Comparison of ENCODE assay signal across 17 cellular contexts in genomic region chr4:24209891-24210290, GRCh38.
"Had no signal": no experiment of that assay in that cellular context is flagged by ENCODE, and none has a peak within 500 bp of the region (broad histone marks: within the 10 kb centered on the region; RNA-seq: fewer than 3 reads in every experiment).

No MANE protein-coding gene starts in this region.

- H3K4me3 ChIP-seq: cardiac muscle cell, colonic mucosa, gastroesophageal sphincter, heart right ventricle, SK-N-MC, skin epidermis had no signal

- H3K9me3 ChIP-seq: colonic mucosa, gastroesophageal sphincter, heart right ventricle had no signal

- H3K27ac Mint-ChIP-seq: memory B cell; naive thymus-derived CD8-positive, alpha-beta T cell had no signal

- H3K4me1 Mint-ChIP-seq: memory B cell; naive thymus-derived CD8-positive, alpha-beta T cell had no signal

- H3K4me1 ChIP-seq: colonic mucosa, gastroesophageal sphincter had no signal

- H3K27ac ChIP-seq: cardiac muscle cell, colonic mucosa, gastroesophageal sphincter, SK-N-MC had no signal

- H3K27me3 Mint-ChIP-seq: memory B cell had no signal

- H3K4me3 Mint-ChIP-seq: memory B cell; naive thymus-derived CD8-positive, alpha-beta T cell had no signal

- H3K27me3 ChIP-seq: cardiac muscle cell, colonic mucosa, gastroesophageal sphincter, heart right ventricle had no signal

- H3K36me3 Mint-ChIP-seq: memory B cell; naive thymus-derived CD8-positive, alpha-beta T cell had no signal

- DNase-seq: activated naive CD4-positive, alpha-beta T cell treated with Interleukin-2 at 50 U/mL for 16 hours; activated T-cell treated with anti-CD3 and anti-CD28 coated beads for 4 hours; colonic mucosa; effector CD4-positive, alpha-beta T cell; naive thymus-derived CD8-positive, alpha-beta T cell; retina; stimulated activated CD4-positive, alpha-beta T cell treated with anti-CD3 and anti-CD28 coated beads, Interleukin-4, amount 100 ng/mL, for 4 hours; stimulated activated CD8-positive, alpha-beta memory T cell treated with anti-CD3 and anti-CD28 coated beads, Interleukin-4, amount 100 ng/mL, for 48 hours; stimulated activated naive CD4-positive, alpha-beta T cell treated with Interleukin-2 at 50 U/mL for 16 hours; T-helper 9 cell had no signal

- H3K36me3 ChIP-seq: cardiac muscle cell, colonic mucosa, gastroesophageal sphincter, heart right ventricle had no signal

- ATAC-seq: activated CD4-positive, CD25-positive, alpha-beta regulatory T cell treated with anti-CD3 and anti-CD28 coated beads, Interleukin-2, amount 50 U/mL, for 24 hours; naive thymus-derived CD8-positive, alpha-beta T cell had no signal
